Comparison of ENCODE assay signal across 8 cellular contexts in the genomic region with DNA sequence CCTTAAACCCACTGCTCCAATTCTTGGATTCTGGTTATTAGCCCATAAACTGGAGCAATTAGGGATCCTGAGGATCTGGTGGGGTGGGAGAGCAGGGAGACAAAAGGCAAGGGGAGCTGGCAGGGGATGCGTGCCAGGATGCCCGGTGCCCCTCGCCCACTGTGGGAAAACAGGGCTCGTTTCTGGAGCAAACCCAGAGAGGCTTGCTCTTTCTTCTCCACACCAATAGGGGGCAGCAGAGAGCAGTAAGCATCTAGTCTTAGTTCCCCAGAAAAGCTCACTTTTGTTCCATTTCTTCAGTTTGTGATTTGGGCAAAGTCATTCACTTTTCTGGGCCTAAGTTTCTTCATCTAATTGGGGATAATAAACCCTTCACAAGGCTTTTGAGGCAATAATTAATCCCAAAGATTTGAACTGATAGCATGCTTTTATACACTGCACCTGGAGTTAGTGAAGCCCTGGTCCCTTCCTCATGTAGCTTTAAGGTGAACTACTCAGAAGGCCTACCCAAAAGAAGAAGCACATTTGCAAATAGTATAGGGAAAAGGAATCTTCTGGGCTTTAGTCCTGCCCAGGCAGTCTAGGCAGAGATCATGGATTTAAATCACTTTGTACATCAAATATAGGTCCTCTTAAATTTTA.
DNase-seq lines count a peak whose midpoint lies in the region; ATAC-seq, FAIRE-seq and TF ChIP-seq lines count a peak whose summit lies in the region.

No MANE protein-coding gene starts in this region.

- FAIRE-seq in HepG2 (lab: Jason Lieb, UNC), result no peak

- WGBS in HepG2 (ENCODE audit: low lambda C conversion rate), result 0% methylated on average over 4 of the region's 4 CpGs

- no peak overlapping the region for H3K27ac Mint-ChIP-seq in activated CD4-positive, alpha-beta T cell treated with anti-CD3 and anti-CD28 coated beads for 36 hours

- no peaks in the 10 kb centered on the region for H3K27me3 Mint-ChIP-seq in activated CD4-positive, alpha-beta T cell treated with anti-CD3 and anti-CD28 coated beads for 36 hours

- H3K27me3 ChIP-seq in HepG2 (ENCODE audit: control insufficient read depth in 1 of 2, insufficient read depth in 2 of 2, low read length in 2 of 2), result no peaks in the 10 kb centered on the region

- TF ChIP-seq EP300 in HepG2 (IDR thresholded peaks at IDR 0.05; ENCODE audit: low read depth in 2 of 2, low read length in 2 of 2) (no peak), HepG2 (CRISPR knock-in tag; IDR thresholded peaks at IDR 0.05; ENCODE audit: borderline replicate concordance) (no peak)

- H3K9me3 ChIP-seq in HepG2 (ENCODE audit: low read length), result no peaks in the 10 kb centered on the region

- POLR2A ChIA-PET in activated CD4-positive, alpha-beta T cell treated with anti-CD3 and anti-CD28 coated beads for 36 hours (lab: Charles Lee), result interaction anchor here (0.6 kb wide), 1 partner anchor 30 kb away, joined by 5 read pairs; no protein-coding TSS in a partner anchor
- POLR2A ChIA-PET in HepG2 (lab: Yijun Ruan, JAX), result interaction anchor here (1.4 kb wide), 1 partner anchor 31 kb away, joined by 3 read pairs; no protein-coding TSS in a partner anchor

- in situ Hi-C loops in HepG2 (cut with HindIII; ENCODE audit: extremely low pct_ligation_motif_present, low pct_unique_long_range_greater_than_20kb), result loop anchor here (5.0 to 10.0 kb wide), 2 partner anchors 517 to 1209 kb away; no protein-coding TSS in a partner anchor

- no peaks in the 10 kb centered on the region for H3K36me3 ChIP-seq in HepG2 (replicated peaks in 1 of 2; ENCODE audit: control insufficient read depth in 1 of 2, insufficient read depth in 2 of 2, low read length in 2 of 2)

- H3K4me3 Mint-ChIP-seq in activated CD4-positive, alpha-beta T cell treated with anti-CD3 and anti-CD28 coated beads for 36 hours, result no peak overlapping the region

- H3K4me3 ChIP-seq in HepG2 (replicated peaks in 1 of 3; ENCODE audit: insufficient read depth in 1 of 3, low read depth in 2 of 3, low read length in 3 of 3), result no peak overlapping the region

- H3K9ac ChIP-seq in HepG2 (ENCODE audit: insufficient read depth, low read depth, low read length), result no peak overlapping the region

- peak; percentile 76 for TF ChIP-seq CTCF in HepG2 (CRISPR knock-in tag; IDR thresholded peaks at IDR 0.05)

- TF ChIP-seq POLR2A in HepG2 (IDR thresholded peaks at IDR 0.05; ENCODE audit: insufficient read depth in 1 of 2, low read depth in 2 of 2, low read length in 2 of 2), result no peak

- no peaks in the 10 kb centered on the region for H4K20me1 ChIP-seq in HepG2 (ENCODE audit: insufficient read depth, low read length)

- no peaks in the 10 kb centered on the region for H3K9me3 Mint-ChIP-seq in activated CD4-positive, alpha-beta T cell treated with anti-CD3 and anti-CD28 coated beads for 36 hours (ENCODE audit: low read depth)

- H3K4me1 Mint-ChIP-seq in activated CD4-positive, alpha-beta T cell treated with anti-CD3 and anti-CD28 coated beads for 36 hours, result peaks cover 10% of the 10 kb centered on the region

- H3K36me3 Mint-ChIP-seq in activated CD4-positive, alpha-beta T cell treated with anti-CD3 and anti-CD28 coated beads for 36 hours (ENCODE audit: low read depth), result no peaks in the 10 kb centered on the region

- no peak overlapping the region for H3K27ac ChIP-seq in HepG2 (ENCODE audit: extremely low read length, insufficient read depth, low read length)
- H3K27ac ChIP-seq in substantia nigra (ENCODE audit: low read depth, low read length, poor library complexity, severe bottlenecking), result peak overlapping the region; percentile 96

- DNase-seq in activated CD4-positive, alpha-beta T cell treated with anti-CD3 and anti-CD28 coated beads for 36 hours, result peak; percentile 61
- DNase-seq in activated CD4-positive, alpha-beta T cell treated with anti-CD3 and anti-CD28 coated beads for 1 hour, result no peak
- DNase-seq in HS-27A (ENCODE audit: low read depth) (peak; percentile 40), RPMI8226 (peak; percentile 66), cerebellum (ENCODE audit: low spot score) (peak; percentile 43), HepG2 (ENCODE audit: low spot score) (peak; percentile 34), substantia nigra (lab: John Stamatoyannopoulos, UW) (peak in 32 of 49 donors; percentile 7 to 69 (median 38))

- no peak for ATAC-seq in activated CD4-positive, alpha-beta T cell treated with anti-CD3 and anti-CD28 coated beads for 36 hours
- ATAC-seq in HepG2 (peak; percentile 62), HG03571 (IDR thresholded peaks at IDR 0.05; ENCODE audit: unreplicated experiment) (no peak)

- H3K4me2 ChIP-seq in HepG2 (ENCODE audit: low read depth, low read length), result no peak overlapping the region

- no peaks in the 10 kb centered on the region for H3K79me2 ChIP-seq in HepG2 (ENCODE audit: insufficient read depth, low read length)

- peak; percentile 52; the same call in 1 of the 2 replicates for TF ChIP-seq RAD21 in HepG2 (CRISPR knock-in tag; IDR thresholded peaks at IDR 0.05)

- BruUV-seq in HepG2 (replicated peaks; lab: Mats Ljungman, UMichigan), result no TSS peak

- CTCF ChIA-PET in activated CD4-positive, alpha-beta T cell treated with anti-CD3 and anti-CD28 coated beads for 36 hours (lab: Charles Lee), result interaction anchor here (0.6 to 1.6 kb wide), 27 partner anchors 9 to 1209 kb away, joined by 3 to 11 read pairs (median 3); no protein-coding TSS in a partner anchor
- CTCF ChIA-PET in HepG2 (lab: Yijun Ruan, JAX; ENCODE audit: low intra/inter-chr PET ratio, low total read pairs), result interaction anchor here (1.0 to 1.9 kb wide), 3 partner anchors 103 to 1209 kb away, joined by 3 to 5 read pairs (median 4); no protein-coding TSS in a partner anchor

- H3K4me1 ChIP-seq in HepG2 (ENCODE audit: insufficient read depth, low read length), result no peaks in the 10 kb centered on the region

- no peak overlapping the region for H2AFZ ChIP-seq in HepG2 (ENCODE audit: low read length)

- intact Hi-C loops in activated CD4-positive, alpha-beta T cell treated with anti-CD3 and anti-CD28 coated beads for 36 hours (cut with DNase I, micrococcal nuclease), result loop anchor here in 1 of 2 experiments (2.0 to 5.0 kb wide), 2 partner anchors 1209 to 1332 kb away; no protein-coding TSS in a partner anchor
- intact Hi-C loops in HepG2 (cut with micrococcal nuclease; ENCODE audit: unreplicated experiment), result loop anchor here (5.0 kb wide), 2 partner anchors 102 to 1212 kb away; no protein-coding TSS in a partner anchor

TF ChIP-seq in HepG2, 621 proteins besides CTCF, POLR2A, EP300 and RAD21:
- TF ChIP-seq SKI (IDR thresholded peaks at IDR 0.05; ENCODE audit: partially characterized antibody) (no peak), SMC3 (IDR thresholded peaks at IDR 0.05; ENCODE audit: low read length) (peak; percentile 76), STAG1 (CRISPR knock-in tag; IDR thresholded peaks at IDR 0.05) (peak; percentile 79), THRA (CRISPR knock-in tag; IDR thresholded peaks at IDR 0.05; ENCODE audit: borderline replicate concordance) (no peak), MXI1 (IDR thresholded peaks at IDR 0.05; ENCODE audit: borderline replicate concordance, low read depth, low read length) (0 out of 3 replicates have a peak, but pooled peaks have one; percentile 19), ZBTB7A (CRISPR knock-in tag; IDR thresholded peaks at IDR 0.05) (no peak), HNRNPL (IDR thresholded peaks at IDR 0.05; ENCODE audit: low read depth, low read length) (0 out of 2 replicates have a peak, but pooled peaks have one; percentile 80), ARID2 (CRISPR knock-in tag; IDR thresholded peaks at IDR 0.05; ENCODE audit: borderline replicate concordance) (no peak), ZBTB10 (CRISPR knock-in tag; IDR thresholded peaks at IDR 0.05; ENCODE audit: borderline replicate concordance) (no peak)
